Comparison of ENCODE assay signal across 8 cellular contexts in the genomic region with DNA sequence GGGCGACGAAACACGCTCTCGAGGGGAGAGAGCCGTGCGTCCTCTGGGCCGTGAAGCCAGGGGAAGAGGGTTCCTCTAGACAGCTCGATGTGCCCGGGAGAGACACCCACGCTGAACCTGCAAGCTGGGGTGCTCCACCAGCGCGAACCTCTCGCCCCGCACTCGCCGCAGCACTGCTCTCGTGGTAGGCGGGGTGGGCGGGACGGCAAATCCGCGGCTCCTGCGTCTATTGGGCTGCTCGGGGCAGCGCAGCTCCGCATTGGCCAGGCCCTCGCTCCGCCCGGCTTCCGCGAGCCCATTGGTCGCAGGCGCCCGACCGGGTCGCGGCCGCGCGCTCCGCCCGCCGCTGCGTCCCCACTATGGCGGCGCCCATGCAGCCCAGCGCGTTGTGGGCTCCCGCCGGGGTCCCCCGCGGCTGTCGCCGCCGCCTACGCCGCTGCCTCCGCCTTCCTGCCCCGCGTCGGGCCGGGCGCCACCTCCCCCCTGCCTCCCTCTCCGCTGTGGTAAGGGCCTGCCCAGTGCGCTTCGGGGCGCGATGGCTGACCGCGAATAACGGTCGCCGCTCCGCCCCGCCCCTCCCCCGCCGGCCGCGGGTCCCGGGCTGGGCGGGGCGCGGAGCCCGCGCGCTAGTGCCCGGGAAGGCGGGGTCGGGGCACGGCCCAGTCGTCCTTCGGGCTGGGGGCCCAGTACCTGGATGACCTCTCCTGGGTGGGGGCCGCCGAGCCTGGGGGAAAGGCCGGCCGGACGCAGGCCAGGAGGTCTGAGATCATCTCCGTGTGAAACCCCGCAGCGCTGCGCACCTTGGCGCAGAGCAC. TPM values are rescaled to one million over a fixed set of nuclear protein-coding genes. Genes with fewer than 3 reads are reported as not detected.
DNase-seq lines count a peak whose midpoint lies in the region; ATAC-seq and TF ChIP-seq lines count a peak whose summit lies in the region.

A gene with protein sequence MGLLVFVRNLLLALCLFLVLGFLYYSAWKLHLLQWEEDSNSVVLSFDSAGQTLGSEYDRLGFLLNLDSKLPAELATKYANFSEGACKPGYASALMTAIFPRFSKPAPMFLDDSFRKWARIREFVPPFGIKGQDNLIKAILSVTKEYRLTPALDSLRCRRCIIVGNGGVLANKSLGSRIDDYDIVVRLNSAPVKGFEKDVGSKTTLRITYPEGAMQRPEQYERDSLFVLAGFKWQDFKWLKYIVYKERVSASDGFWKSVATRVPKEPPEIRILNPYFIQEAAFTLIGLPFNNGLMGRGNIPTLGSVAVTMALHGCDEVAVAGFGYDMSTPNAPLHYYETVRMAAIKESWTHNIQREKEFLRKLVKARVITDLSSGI (plus strand): TSS at position 346 of the 815 bp plus-strand sequence. CDS start 28,727 bp downstream, outside the sequence.

- peak within 1 kb of the TSS; percentile 78 for H3K4me3 ChIP-seq in BE2C (ENCODE audit: low read depth, low read length)
- H3K4me3 ChIP-seq in coronary artery, result peak within 1 kb of the TSS; percentile 95

- H3K36me3 Mint-ChIP-seq in activated CD4-positive, alpha-beta T cell treated with anti-CD3 and anti-CD28 coated beads, Interleukin-2, amount 10 ng/mL, durations not matched to agents 24 days and 14 days (ENCODE audit: low read depth), result peaks cover 33% of the 10 kb centered on the region

- ATAC-seq in HG03457 (IDR thresholded peaks at IDR 0.05; ENCODE audit: unreplicated experiment) (peak; percentile 70), left lobe of liver (peak; percentile 86)

- peak within 1 kb of the TSS; percentile 89 for H3K27ac Mint-ChIP-seq in activated CD4-positive, alpha-beta T cell treated with anti-CD3 and anti-CD28 coated beads, Interleukin-2, amount 10 ng/mL, durations not matched to agents 24 days and 14 days

- no peaks in the 10 kb centered on the region for H3K4me1 ChIP-seq in BE2C

- H3K27me3 Mint-ChIP-seq in activated CD4-positive, alpha-beta T cell treated with anti-CD3 and anti-CD28 coated beads, Interleukin-2, amount 10 ng/mL, durations not matched to agents 24 days and 14 days, result no peaks in the 10 kb centered on the region

- no peaks in the 10 kb centered on the region for H3K9me3 ChIP-seq in BE2C

- H3K4me1 Mint-ChIP-seq in activated CD4-positive, alpha-beta T cell treated with anti-CD3 and anti-CD28 coated beads, Interleukin-2, amount 10 ng/mL, durations not matched to agents 24 days and 14 days, result peaks cover 34% of the 10 kb centered on the region

- peaks cover 4% of the 10 kb centered on the region; the same call in 1 of the 2 replicates for H3K36me3 ChIP-seq in BE2C

- intact Hi-C loops in activated CD4-positive, alpha-beta T cell treated with anti-CD3 and anti-CD28 coated beads, Interleukin-2, amount 10 ng/mL, durations not matched to agents 24 days and 14 days (cut with micrococcal nuclease), result loop anchor here (1.0 to 5.0 kb wide), 5 partner anchors 57 to 267 kb away; a partner anchor contains a TSS

- no peaks in the 10 kb centered on the region for H3K9me3 Mint-ChIP-seq in activated CD4-positive, alpha-beta T cell treated with anti-CD3 and anti-CD28 coated beads, Interleukin-2, amount 10 ng/mL, durations not matched to agents 24 days and 14 days

- H3K4me3 Mint-ChIP-seq in activated CD4-positive, alpha-beta T cell treated with anti-CD3 and anti-CD28 coated beads, Interleukin-2, amount 10 ng/mL, durations not matched to agents 24 days and 14 days, result peak within 1 kb of the TSS; percentile 93

- H3K27me3 ChIP-seq in BE2C, result no peaks in the 10 kb centered on the region

- TF ChIP-seq CTCF in BE2C (IDR thresholded peaks at IDR 0.05; ENCODE audit: low read depth, low read length) (no peak), coronary artery (IDR thresholded peaks at IDR 0.05) (no peak)

- DNase-seq in BE2C (peak; percentile 90), GM19240 (ENCODE audit: insufficient read length, low spot score) (peak; percentile 79), NCI-H526 treated with DMSO at 0.1 percent for 48 hours (lab: John Stamatoyannopoulos, UW) (peak; percentile 96), coronary artery (ENCODE audit: low spot score) (peak; percentile 92), left lobe of liver (ENCODE audit: low spot score) (peak; percentile 95)
- peak; percentile 98 for DNase-seq in activated CD4-positive, alpha-beta T cell treated with anti-CD3 and anti-CD28 coated beads, Interleukin-2, amount 10 ng/mL, durations not matched to agents 24 days and 14 days
- peak; percentile 94 to 96 for DNase-seq in stimulated activated CD4-positive, alpha-beta T cell treated with anti-CD3 and anti-CD28 coated beads, Interleukin-2, amount 100 ng/mL, for 24 hours

- peak within 1 kb of the TSS; percentile 73 to 87 for H3K27ac ChIP-seq in coronary artery

RNA-seq across cellular contexts. Expression of the gene that starts here (rescaled TPM):
- 16.9 TPM for polyA plus RNA-seq in BE2C (2012; ENCODE audit: insufficient read depth, insufficient read length, low read depth)
- total RNA-seq in activated CD4-positive, alpha-beta T cell treated with anti-CD3 and anti-CD28 coated beads, Interleukin-2, amount 10 ng/mL, durations not matched to agents 24 days and 14 days, result 18.1 and 20.7 TPM in 2 replicates
- 11.2 TPM for total RNA-seq in left lobe of liver

Comparison
In these comparisons a context has a peak if more than half of its experiments do, and no peak if none do; other contexts are left out.
1. Peak in every context shown above with its lines: DNase-seq, ATAC-seq, H3K4me3 ChIP-seq and H3K27ac ChIP-seq.